2 cellular contexts compared by ENCODE assay signal in the genomic region with DNA sequence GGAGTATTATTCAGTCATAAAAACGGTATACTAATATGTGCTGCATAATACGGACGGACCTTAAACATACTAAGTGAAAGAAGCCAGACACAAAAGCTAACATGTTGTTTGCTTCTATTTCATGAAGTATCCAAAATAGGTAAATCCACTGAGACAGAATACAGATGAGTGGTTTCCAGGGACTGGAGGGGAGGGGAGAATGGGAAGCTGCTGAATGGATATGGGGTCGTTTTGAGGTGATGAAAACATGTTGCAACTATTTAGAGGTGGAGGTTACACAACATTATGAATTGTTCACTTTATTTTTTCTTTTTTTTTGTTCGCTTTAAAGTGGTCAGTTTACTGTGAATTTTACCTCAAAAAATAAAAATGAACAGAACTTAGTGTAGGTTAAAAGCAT.
TF ChIP-seq lines count a peak whose summit lies in the region.

No MANE protein-coding gene starts in this region.

TF ChIP-seq in A549, 52 proteins besides CTCF, POLR2A, EP300 and RAD21:
- TF ChIP-seq POLR2AphosphoS2 (conservative IDR thresholded peaks at IDR 0.05; ENCODE audit: low read length) (0 out of 2 replicates have a peak, but pooled peaks have one; percentile 55), HOXB13 (CRISPR knock-in tag; IDR thresholded peaks at IDR 0.05; ENCODE audit: low read depth) (no peak), ZNF302 (CRISPR knock-in tag; IDR thresholded peaks at IDR 0.05) (no peak), JUNB (IDR thresholded peaks at IDR 0.05) (no peak), ZSCAN20 (CRISPR knock-in tag; IDR thresholded peaks at IDR 0.05) (no peak)
TF ChIP-seq in A549: peak in this region for 1.

TF ChIP-seq in GM23338, 12 proteins besides CTCF, POLR2A, EP300 and RAD21:
- no peak for TF ChIP-seq EZH2phosphoT487 (IDR thresholded peaks at IDR 0.05; ENCODE audit: unreplicated experiment)
